8 cellular contexts compared by ENCODE assay signal in genomic region chr5:91101777-91102379, GRCh38.
DNase-seq lines count a peak whose midpoint lies in the region; ATAC-seq, FAIRE-seq and TF ChIP-seq lines count a peak whose summit lies in the region.

No MANE protein-coding gene starts in this region.

- H3K36me3 ChIP-seq in brain microvascular endothelial cell (replicated peaks) (no peaks in the 10 kb centered on the region), iPS DF 6.9 (ENCODE audit: control insufficient read depth, insufficient read depth, low read length) (no peaks in the 10 kb centered on the region), smooth muscle cell (ENCODE audit: low read depth) (no peaks in the 10 kb centered on the region)

- H4K20me1 ChIP-seq in smooth muscle cell (ENCODE audit: low read depth): no peaks in the 10 kb centered on the region

- TF ChIP-seq CTCF in GM13976 (IDR thresholded peaks at IDR 0.05; ENCODE audit: borderline replicate concordance, control extremely low read depth, extremely low read depth, insufficient read depth, missing control alignments): peak; percentile 62
- peak; percentile 80 for TF ChIP-seq CTCF in brain microvascular endothelial cell (IDR thresholded peaks at IDR 0.05; ENCODE audit: low read depth, low read length, missing control alignments)
- TF ChIP-seq CTCF in smooth muscle cell (IDR thresholded peaks at IDR 0.05; ENCODE audit: borderline replicate concordance, insufficient read depth, poor library complexity, severe bottlenecking): peak; percentile 69

- FAIRE-seq in A204.1 (lab: Jason Lieb, UNC): peak; percentile 89

- DNase-seq in GM13976 (ENCODE audit: low spot score) (peak; percentile 45), NCI-H128 (lab: John Stamatoyannopoulos, UW; ENCODE audit: unreplicated experiment) (peak; percentile 39), T follicular helper cell (ENCODE audit: low read depth) (peak; percentile 19), brain microvascular endothelial cell (peak; percentile 76), iPS DF 6.9 (ENCODE audit: low read depth, low spot score) (peak; percentile 33), smooth muscle cell (lab: John Stamatoyannopoulos, UW; ENCODE audit: unreplicated experiment) (no peak)

- WGBS in iPS DF 6.9 (ENCODE audit: insufficient coverage, insufficient read length): no CpG with 5 or more reads among the region's 7 CpGs
- WGBS in smooth muscle cell (ENCODE audit: low lambda C conversion rate): 77% methylated on average over 7 of the region's 7 CpGs

- H3K27me3 ChIP-seq in brain microvascular endothelial cell (replicated peaks) (no peaks in the 10 kb centered on the region), iPS DF 6.9 (ENCODE audit: control insufficient read depth, insufficient read depth, low read length) (no peaks in the 10 kb centered on the region), smooth muscle cell (ENCODE audit: low read depth) (no peaks in the 10 kb centered on the region)

- no peak overlapping the region for H3K4me2 ChIP-seq in smooth muscle cell

- H3K4me1 ChIP-seq in iPS DF 6.9 (ENCODE audit: control insufficient read depth, insufficient read depth, low read length): peaks cover 3% of the 10 kb centered on the region; the same call in 1 of the 2 replicates
- H3K4me1 ChIP-seq in smooth muscle cell (ENCODE audit: low read depth): peaks cover 14% of the 10 kb centered on the region

- H3K9me3 ChIP-seq in iPS DF 6.9 (ENCODE audit: control insufficient read depth, insufficient read depth, low read length): no peaks in the 10 kb centered on the region
- H3K9me3 ChIP-seq in smooth muscle cell (replicated peaks; ENCODE audit: low read depth): no peaks in the 10 kb centered on the region

- no peaks in the 10 kb centered on the region for H3K79me2 ChIP-seq in smooth muscle cell (ENCODE audit: low read depth)

- H3K9ac ChIP-seq in smooth muscle cell (ENCODE audit: low read depth): no peak overlapping the region

- in situ Hi-C loops in GM13976 (cut with MboI; ENCODE audit: low sequenced_read_pairs, unreplicated experiment): loop anchor here (10.0 kb wide), 2 partner anchors 123 to 293 kb away; no protein-coding TSS in a partner anchor
- in situ Hi-C loops in brain microvascular endothelial cell (cut with HindIII; ENCODE audit: low pct_ligation_motif_present, low sequenced_read_pairs): no loop called here

- H2AFZ ChIP-seq in smooth muscle cell (ENCODE audit: low read depth): no peak overlapping the region

- H3K27ac ChIP-seq in brain microvascular endothelial cell (no peak overlapping the region), iPS DF 6.9 (ENCODE audit: low read length) (no peak overlapping the region), smooth muscle cell (ENCODE audit: low read depth) (no peak overlapping the region)

- ATAC-seq in HG02763 (IDR thresholded peaks at IDR 0.05; ENCODE audit: unreplicated experiment): peak; percentile 90

- H3F3A ChIP-seq in smooth muscle cell (ENCODE audit: low read depth): no peaks in the 10 kb centered on the region

- H3K4me3 ChIP-seq in brain microvascular endothelial cell (ENCODE audit: low read depth, low read length) (no peak overlapping the region), iPS DF 6.9 (ENCODE audit: low read length) (no peak overlapping the region), smooth muscle cell (no peak overlapping the region)
